Comparison of ENCODE assay signal across 8 cellular contexts in genomic region chrX:68830486-68831404, GRCh38. TPM values are rescaled to one million over a fixed set of nuclear protein-coding genes. Genes with fewer than 3 reads are reported as not detected.
DNase-seq lines count a peak whose midpoint lies in the region; ATAC-seq and TF ChIP-seq lines count a peak whose summit lies in the region.

No MANE protein-coding gene starts in this region.

- CTCF ChIA-PET in CD8-positive, alpha-beta memory T cell (lab: Charles Lee) = interaction anchor here (0.9 to 5.2 kb wide), 3 partner anchors 7 to 392 kb away, joined by 3 to 73 read pairs (median 4); partner anchors contain the start of gene PJA1

- peaks cover 6% of the 10 kb centered on the region for H3K4me1 ChIP-seq in CD8-positive, alpha-beta memory T cell (ENCODE audit: insufficient read depth, low read length)
- H3K4me1 ChIP-seq in fibroblast of lung (ENCODE audit: control insufficient read depth, extremely low read depth, insufficient read depth, low read length) (no peaks in the 10 kb centered on the region), parathyroid adenoma (peaks cover 7% of the 10 kb centered on the region)

- peak overlapping the region; percentile 71 for H3K4me2 ChIP-seq in fibroblast of lung (ENCODE audit: extremely low read depth, insufficient read depth, low read length)
- H3K4me2 ChIP-seq in parathyroid adenoma (ENCODE audit: low read length) = peak overlapping the region; percentile 73

- H3K9me3 Mint-ChIP-seq in CD8-positive, alpha-beta memory T cell = no peaks in the 10 kb centered on the region

- H3K27ac Mint-ChIP-seq in CD8-positive, alpha-beta memory T cell = peak overlapping the region in 1 of 8 donors; percentile 74

- H3K27me3 Mint-ChIP-seq in CD8-positive, alpha-beta memory T cell = peaks cover 0 to 4% of the 10 kb centered on the region in 2 donors

- peaks cover 0 to 4% (median 0%) of the 10 kb centered on the region in 3 donors for H3K36me3 Mint-ChIP-seq in CD8-positive, alpha-beta memory T cell

- H3K4me3 Mint-ChIP-seq in CD8-positive, alpha-beta memory T cell = peak overlapping the region; percentile 76 to 95 (median 86)

- POLR2A ChIA-PET in CD8-positive, alpha-beta memory T cell (lab: Charles Lee) = no interaction called here

- H3K36me3 ChIP-seq in CD8-positive, alpha-beta memory T cell (ENCODE audit: insufficient read depth, low read length) = no peaks in the 10 kb centered on the region
- H3K36me3 ChIP-seq in SK-N-MC (ENCODE audit: insufficient read depth, low read length) = peaks cover 29% of the 10 kb centered on the region; the same call in 1 of the 2 replicates
- no peaks in the 10 kb centered on the region for H3K36me3 ChIP-seq in fibroblast of lung (ENCODE audit: control insufficient read depth, insufficient read depth, low read length)
- H3K36me3 ChIP-seq in parathyroid adenoma (ENCODE audit: control insufficient read depth, insufficient read depth, low read length) = no peaks in the 10 kb centered on the region

- H3K79me2 ChIP-seq in fibroblast of lung (ENCODE audit: control insufficient read depth, insufficient read depth, low read length) = peaks cover 18% of the 10 kb centered on the region
- H3K79me2 ChIP-seq in parathyroid adenoma = peaks cover 60% of the 10 kb centered on the region

- TF ChIP-seq CTCF in fibroblast of lung (conservative IDR thresholded peaks at IDR 0.05 in 1 of 2, IDR thresholded peaks at IDR 0.05 in 1 of 2; ENCODE audit: low read depth in 1 of 2, low read length in 2 of 2) = no peak
- TF ChIP-seq CTCF in parathyroid adenoma (IDR thresholded peaks at IDR 0.05) = no peak

- H3K9ac ChIP-seq in SK-N-MC (ENCODE audit: insufficient read length) (peak overlapping the region; percentile 87), fibroblast of lung (ENCODE audit: insufficient read depth, low read length) (peak overlapping the region; percentile 44), parathyroid adenoma (peak overlapping the region; percentile 97)

- no peak overlapping the region for H3K4me3 ChIP-seq in CD8-positive, alpha-beta memory T cell (ENCODE audit: low read length)
- peak overlapping the region; percentile 85 for H3K4me3 ChIP-seq in SK-N-MC
- peak overlapping the region; percentile 52 to 81 (median 67) for H3K4me3 ChIP-seq in fibroblast of lung (replicated peaks in 1 of 4; ENCODE audit: control extremely low read depth in 1 of 4, insufficient read depth in 1 of 4, low read depth in 3 of 4, low read length in 4 of 4)
- peak overlapping the region; percentile 77 for H3K4me3 ChIP-seq in parathyroid adenoma (ENCODE audit: low read depth, low read length)

- H3K27ac ChIP-seq in CD8-positive, alpha-beta memory T cell (ENCODE audit: low read depth, low read length) = no peak overlapping the region
- H3K27ac ChIP-seq in SK-N-MC = no peak overlapping the region
- peak overlapping the region; percentile 23 for H3K27ac ChIP-seq in fibroblast of lung (ENCODE audit: insufficient read depth, low read length)
- H3K27ac ChIP-seq in parathyroid adenoma = peak overlapping the region; percentile 96

- peaks cover 17 to 33% (median 17%) of the 10 kb centered on the region in 3 donors for H3K4me1 Mint-ChIP-seq in CD8-positive, alpha-beta memory T cell

- DNase-seq in CD8-positive, alpha-beta memory T cell = no peak
- DNase-seq in SK-N-MC (ENCODE audit: low read depth, low spot score) = no peak
- DNase-seq in fibroblast of lung (ENCODE audit: low read depth in 2 of 2) = no peak
- no peak for DNase-seq in NCI-H2196 treated with DMSO at 0.1 percent for 48 hours (lab: John Stamatoyannopoulos, UW; ENCODE audit: unreplicated experiment)
- DNase-seq in H4 (ENCODE audit: low spot score) = no peak

- ATAC-seq in HG03460 (IDR thresholded peaks at IDR 0.05; ENCODE audit: unreplicated experiment) (no peak), GM21381 (IDR thresholded peaks at IDR 0.05; ENCODE audit: unreplicated experiment) (no peak)

- H3K27me3 ChIP-seq in CD8-positive, alpha-beta memory T cell (ENCODE audit: insufficient read depth, low read length, poor library complexity, severe bottlenecking) = no peaks in the 10 kb centered on the region
- no peaks in the 10 kb centered on the region for H3K27me3 ChIP-seq in fibroblast of lung (ENCODE audit: control insufficient read depth, insufficient read depth, low read length)
- H3K27me3 ChIP-seq in parathyroid adenoma (ENCODE audit: control insufficient read depth, insufficient read depth, low read length) = no peaks in the 10 kb centered on the region

- no peaks in the 10 kb centered on the region for H4K20me1 ChIP-seq in fibroblast of lung (ENCODE audit: control insufficient read depth, extremely low read depth, insufficient read depth, low read length)

- H2AFZ ChIP-seq in fibroblast of lung (ENCODE audit: low read length) (no peak overlapping the region), parathyroid adenoma (no peak overlapping the region)

- H3K9me3 ChIP-seq in CD8-positive, alpha-beta memory T cell (ENCODE audit: low read length) = no peaks in the 10 kb centered on the region
- H3K9me3 ChIP-seq in SK-N-MC (ENCODE audit: low read depth, low read length) = no peaks in the 10 kb centered on the region
- H3K9me3 ChIP-seq in fibroblast of lung (ENCODE audit: control insufficient read depth, insufficient read depth, low read depth, low read length) = no peaks in the 10 kb centered on the region
- H3K9me3 ChIP-seq in parathyroid adenoma (ENCODE audit: control insufficient read depth, low read length) = no peaks in the 10 kb centered on the region

RNA-seq across cellular contexts. Expression of gene EFNB1, which starts 1.9 kb away (rescaled TPM):
- total RNA-seq in CD8-positive, alpha-beta memory T cell = 1 to 10 TPM; 7.2 to 7.7 TPM
- polyA plus RNA-seq in CD8-positive, alpha-beta memory T cell = 4.8 TPM
- 41.1 and 43.4 TPM in 2 replicates for total RNA-seq in fibroblast of lung
- 12.6 and 16.4 TPM in 2 replicates for polyA plus RNA-seq in fibroblast of lung
- 14.0 and 19.6 TPM in 2 replicates for polyA plus RNA-seq in fibroblast of lung (2012)
- polyA minus RNA-seq in fibroblast of lung (ENCODE audit: low replicate concordance) = 17.4 and 19.7 TPM in 2 replicates
- 7.0 and 10.1 TPM in 2 replicates for total RNA-seq in H4 (2014; rRNA removed; shearing (Covaris generic))

Comparison
In these comparisons a context has a peak if more than half of its experiments do, and no peak if none do; other contexts are left out.
1. H3K27ac ChIP-seq: peak in fibroblast of lung (single experiment) and parathyroid adenoma (single experiment); none in CD8-positive, alpha-beta memory T cell (single experiment) and SK-N-MC (single experiment).
2. H3K9ac ChIP-seq: peak in every context shown above with its lines; median percentile 97 in parathyroid adenoma; 87 in SK-N-MC; 44 in fibroblast of lung.